Comparison of ENCODE assay signal across 8 cellular contexts in the genomic region with DNA sequence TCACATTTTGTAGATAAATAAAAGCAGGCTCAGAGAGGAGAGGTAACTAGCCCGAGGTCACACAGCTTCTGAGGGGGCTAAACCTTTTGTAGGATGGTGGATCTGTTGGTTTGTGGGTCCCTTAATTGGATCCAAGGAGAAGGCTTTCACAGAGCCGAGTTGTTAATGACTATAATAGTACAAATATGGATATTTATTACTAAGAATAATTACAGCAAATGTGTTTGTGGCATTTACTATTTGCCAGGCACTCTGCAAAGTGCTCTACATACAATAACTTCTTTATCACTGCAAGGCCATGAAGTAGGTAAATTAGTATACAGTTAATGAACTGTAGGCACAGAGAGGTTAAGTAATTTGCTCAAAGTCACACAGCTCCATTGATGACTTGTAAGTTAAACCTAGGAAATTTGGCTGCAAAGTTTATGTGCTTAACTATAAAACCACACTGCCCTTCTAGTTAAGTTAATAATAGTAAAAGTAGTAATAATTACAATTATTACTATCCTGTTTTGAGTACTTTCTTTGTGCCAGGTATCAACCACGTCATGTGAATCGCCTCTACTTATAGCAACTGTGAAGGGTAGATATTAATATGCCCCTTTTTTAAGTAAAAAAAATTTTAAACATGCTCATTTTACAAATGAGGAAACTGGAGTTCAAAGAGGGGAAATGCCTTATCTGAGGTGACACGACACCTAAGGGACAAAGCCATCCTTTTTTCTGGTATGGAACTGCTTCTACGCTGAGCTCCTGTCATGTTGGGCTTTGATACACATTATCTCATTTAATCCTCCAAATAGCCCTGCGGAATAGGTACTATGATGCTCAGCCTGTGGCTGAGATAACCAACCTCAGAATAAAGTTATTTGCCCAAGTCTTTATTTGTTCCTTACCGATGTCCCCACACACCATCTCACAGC. TPM values are rescaled to one million over a fixed set of nuclear protein-coding genes. Genes with fewer than 3 reads are reported as not detected.
A peak's percentile ranks its signal among the peaks of the same experiment; 100 is the strongest.
DNase-seq lines count a peak whose midpoint lies in the region; ATAC-seq and TF ChIP-seq lines count a peak whose summit lies in the region.

No MANE protein-coding gene starts in this region.

- no peaks in the 10 kb centered on the region for H3K27me3 ChIP-seq in CD4-positive, alpha-beta T cell (ENCODE audit: control insufficient read depth, insufficient read depth, low read length)
- no peaks in the 10 kb centered on the region for H3K27me3 ChIP-seq in effector memory CD4-positive, alpha-beta T cell (replicated peaks; ENCODE audit: control insufficient read depth, insufficient read depth, low read length, poor library complexity, severe bottlenecking)
- H3K27me3 ChIP-seq in neuron (ENCODE audit: insufficient read depth, low read length) = peaks cover 6% of the 10 kb centered on the region

- no peak for ATAC-seq in CD4-positive, alpha-beta T cell (ENCODE audit: poor library complexity)
- no peak for ATAC-seq in HG03135 (IDR thresholded peaks at IDR 0.05; ENCODE audit: unreplicated experiment)
- no peak for ATAC-seq in HG03039 (IDR thresholded peaks at IDR 0.05; ENCODE audit: unreplicated experiment)
- no peak for ATAC-seq in HG03521 (IDR thresholded peaks at IDR 0.05; ENCODE audit: unreplicated experiment)

- H3K27ac Mint-ChIP-seq in CD4-positive, alpha-beta T cell = peak overlapping the region; percentile 89

- TF ChIP-seq CTCF in CD4-positive, alpha-beta T cell (IDR thresholded peaks at IDR 0.05) = no peak

- CTCF ChIA-PET in CD4-positive, alpha-beta T cell (lab: Charles Lee) = interaction anchor here (1.2 to 1.5 kb wide), 4 partner anchors 29 to 276 kb away, joined by 3 to 7 read pairs (median 4); no protein-coding TSS in a partner anchor

- no peaks in the 10 kb centered on the region for H3K9me3 ChIP-seq in CD4-positive, alpha-beta T cell (ENCODE audit: control insufficient read depth, low read length)
- H3K9me3 ChIP-seq in effector memory CD4-positive, alpha-beta T cell (ENCODE audit: control insufficient read depth, low read length) = no peaks in the 10 kb centered on the region
- H3K9me3 ChIP-seq in neuron (ENCODE audit: low read length) = no peaks in the 10 kb centered on the region

- peaks cover 39% of the 10 kb centered on the region for H3K4me1 Mint-ChIP-seq in CD4-positive, alpha-beta T cell (ENCODE audit: low read depth)

- H3K4me3 ChIP-seq in effector memory CD4-positive, alpha-beta T cell (ENCODE audit: insufficient read depth, low read depth, low read length, poor library complexity, severe bottlenecking) = peak overlapping the region; percentile 55
- H3K4me3 ChIP-seq in neuron (ENCODE audit: low read length) = peak overlapping the region; percentile 38

- H3K27ac ChIP-seq in CD4-positive, alpha-beta T cell (ENCODE audit: low read depth, low read length) = no peak overlapping the region
- peak overlapping the region; percentile 85 for H3K27ac ChIP-seq in effector memory CD4-positive, alpha-beta T cell (ENCODE audit: insufficient read depth, low read length, poor library complexity, severe bottlenecking)

- H3K36me3 ChIP-seq in effector memory CD4-positive, alpha-beta T cell (ENCODE audit: control insufficient read depth, insufficient read depth, low read length) = peaks cover 11% of the 10 kb centered on the region
- H3K36me3 ChIP-seq in neuron (ENCODE audit: insufficient read depth, low read length) = no peaks in the 10 kb centered on the region

- POLR2A ChIA-PET in CD4-positive, alpha-beta T cell (lab: Charles Lee) = interaction anchor here (0.6 to 2.0 kb wide), 5 partner anchors 10 to 209 kb away, joined by 3 to 8 read pairs (median 3); no protein-coding TSS in a partner anchor

- H3K4me1 ChIP-seq in effector memory CD4-positive, alpha-beta T cell (ENCODE audit: control insufficient read depth, insufficient read depth, low read length, poor library complexity, severe bottlenecking) = peaks cover 42% of the 10 kb centered on the region
- peaks cover 9% of the 10 kb centered on the region for H3K4me1 ChIP-seq in neuron (ENCODE audit: insufficient read depth, low read length)

- H3K4me3 Mint-ChIP-seq in CD4-positive, alpha-beta T cell = peak overlapping the region; percentile 86

- intact Hi-C loops in CD4-positive, alpha-beta T cell (cut with DNase I, micrococcal nuclease) = loop anchor here (1.0 to 10.0 kb wide), 2 partner anchors 32 to 207 kb away; no protein-coding TSS in a partner anchor

- H3K9me3 Mint-ChIP-seq in CD4-positive, alpha-beta T cell = no peaks in the 10 kb centered on the region

- no peak for DNase-seq in CD4-positive, alpha-beta T cell
- DNase-seq in OCI-M1 (lab: John Stamatoyannopoulos, UW) = peak; percentile 75
- no peak for DNase-seq in effector memory CD4-positive, alpha-beta T cell
- no peak for DNase-seq in effector CD8-positive, alpha-beta T cell (lab: John Stamatoyannopoulos, UW)

- no peaks in the 10 kb centered on the region for H3K27me3 Mint-ChIP-seq in CD4-positive, alpha-beta T cell

- peaks cover 12% of the 10 kb centered on the region for H3K36me3 Mint-ChIP-seq in CD4-positive, alpha-beta T cell (ENCODE audit: low read depth)

- no peak overlapping the region for H2AFZ ChIP-seq in neuron (ENCODE audit: low read depth, low read length)

RNA-seq across cellular contexts. Expression of a gene that starts 8.4 kb away (rescaled TPM):
- total RNA-seq in CD4-positive, alpha-beta T cell = 100 to 1,000 TPM; 167 to 182 TPM
